In genomic region chr19:39031368-39032163, GRCh38 we compare ENCODE assay signal across 1 cellular context.
A peak's percentile ranks its signal among the peaks of the same experiment; 100 is the strongest.
TF ChIP-seq lines count a peak whose summit lies in the region.

No MANE protein-coding gene starts in this region.

TF ChIP-seq in SK-N-SH, 30 proteins besides CTCF, POLR2A, EP300 and RAD21 (continued from another document):
- TF ChIP-seq ZBTB33 (IDR thresholded peaks at IDR 0.05; ENCODE audit: borderline replicate concordance, low read depth), result no peak
- no peak for TF ChIP-seq RXRA (IDR thresholded peaks at IDR 0.05; ENCODE audit: borderline replicate concordance, low read depth)
- TF ChIP-seq PBX3 (IDR thresholded peaks at IDR 0.05), result 0 out of 2 replicates have a peak, but pooled peaks have one; percentile 19
- TF ChIP-seq MAX (IDR thresholded peaks at IDR 0.05; ENCODE audit: low read depth), result peak; percentile 43
- TF ChIP-seq SIN3A (IDR thresholded peaks at IDR 0.05; ENCODE audit: borderline replicate concordance, low read depth, low read length), result no peak
- no peak for TF ChIP-seq YY1 (IDR thresholded peaks at IDR 0.05; ENCODE audit: low read depth)
- no peak for TF ChIP-seq FOXM1 (IDR thresholded peaks at IDR 0.05; ENCODE audit: low read depth)
- no peak for TF ChIP-seq NRF1 (IDR thresholded peaks at IDR 0.05; ENCODE audit: low read depth, low read length)
- no peak for TF ChIP-seq JUND (IDR thresholded peaks at IDR 0.05)
- no peak for TF ChIP-seq SMC3 (IDR thresholded peaks at IDR 0.05; ENCODE audit: low read depth, low read length)
- TF ChIP-seq IRF3 (IDR thresholded peaks at IDR 0.05; ENCODE audit: low read depth, low read length), result no peak
